9 cellular contexts compared by ENCODE assay signal in the genomic region with DNA sequence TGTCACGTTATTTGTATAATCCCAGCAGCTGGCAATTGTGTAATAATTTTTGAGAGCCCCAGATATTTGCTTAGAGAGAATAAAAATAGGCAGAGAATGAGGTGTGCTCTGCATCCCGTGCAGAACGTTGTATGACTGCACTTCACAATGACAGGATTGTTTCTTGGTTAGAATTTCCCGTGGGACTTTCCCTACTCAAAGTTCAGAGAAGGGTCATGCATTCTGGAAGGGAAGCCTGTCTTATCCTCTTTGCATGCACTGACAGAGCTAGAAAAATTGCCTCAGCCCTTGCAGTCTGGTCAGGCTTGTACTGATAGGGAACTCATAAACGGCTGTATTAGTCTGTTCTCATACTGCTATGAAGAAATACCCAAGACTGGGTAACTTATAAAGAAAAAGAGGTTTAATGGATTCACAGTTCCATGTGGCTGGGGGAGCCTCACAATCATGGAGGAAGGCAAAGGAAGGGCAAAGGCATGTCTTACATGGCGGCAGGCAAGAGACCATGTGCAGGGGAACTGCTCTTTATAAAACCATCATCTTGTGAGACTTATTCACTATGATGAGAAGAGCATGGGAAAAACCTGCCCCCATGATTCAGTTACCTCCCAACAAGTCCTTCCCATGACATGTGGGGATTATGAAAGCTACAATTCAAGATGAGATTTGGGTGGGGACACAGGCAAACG. TPM values are rescaled to one million over a fixed set of nuclear protein-coding genes. Genes with fewer than 3 reads are reported as not detected.
DNase-seq lines count a peak whose midpoint lies in the region; ATAC-seq and TF ChIP-seq lines count a peak whose summit lies in the region.
"Had no signal": no experiment of that assay in that cellular context is flagged by ENCODE, and none has a peak within 500 bp of the region (broad histone marks: within the 10 kb centered on the region; RNA-seq: fewer than 3 reads in every experiment).

No MANE protein-coding gene starts in this region.

- ATAC-seq in HG03103 (IDR thresholded peaks at IDR 0.05; ENCODE audit: low read depth, unreplicated experiment) (peak; percentile 91), gastrocnemius medialis (peak; percentile 41 to 66)

- peaks cover 0 to 3% (median 0%) of the 10 kb centered on the region in 3 donors for H3K27me3 ChIP-seq in gastrocnemius medialis

- H3K9me3 ChIP-seq in gastrocnemius medialis, result no peaks in the 10 kb centered on the region

- intact Hi-C loops in gastrocnemius medialis (cut with DNase I; ENCODE audit: low total_unique reads), result no loop called here

- H3K27ac Mint-ChIP-seq in T-helper 2 cell treated with Interferon-gamma antibody and Interleukin-4, amounts not matched to agents 5 μg/mL and 100 μg/mL, for 36 hours, result no peak overlapping the region

- H3K4me1 Mint-ChIP-seq in T-helper 2 cell treated with Interferon-gamma antibody and Interleukin-4, amounts not matched to agents 5 μg/mL and 100 μg/mL, for 36 hours (ENCODE audit: low read depth), result no peaks in the 10 kb centered on the region

- peak overlapping the region in 1 of 4 donors; percentile 85 for H3K27ac ChIP-seq in gastrocnemius medialis
- H3K27ac ChIP-seq: 22Rv1 had no signal

- peaks cover 13 to 36% of the 10 kb centered on the region in 2 donors for H3K4me1 ChIP-seq in gastrocnemius medialis

- no peak for TF ChIP-seq CTCF in gastrocnemius medialis (IDR thresholded peaks at IDR 0.05 in 4 of 5, conservative IDR thresholded peaks at IDR 0.05 in 1 of 5)

- DNase-seq in DMS 273 (lab: John Stamatoyannopoulos, UW; ENCODE audit: unreplicated experiment) (peak; percentile 12), DMS 273 treated with DMSO at 0.1 percent for 48 hours (lab: John Stamatoyannopoulos, UW) (no peak), SK-MEL-5 (ENCODE audit: low read depth, low spot score) (peak; percentile 84), gastrocnemius medialis (peak in 1 of 2 donors; percentile 10), medulla oblongata (ENCODE audit: extremely low spot score) (no peak), cerebellum (ENCODE audit: low spot score) (no peak)
- no peak for DNase-seq in T-helper 2 cell treated with Interferon-gamma antibody and Interleukin-4, amounts not matched to agents 5 μg/mL and 100 μg/mL, for 36 hours (ENCODE audit: low spot score)

- peaks cover 23% of the 10 kb centered on the region for H3K27me3 Mint-ChIP-seq in T-helper 2 cell treated with Interferon-gamma antibody and Interleukin-4, amounts not matched to agents 5 μg/mL and 100 μg/mL, for 36 hours (ENCODE audit: low read depth)

- no peaks in the 10 kb centered on the region for H3K9me3 Mint-ChIP-seq in T-helper 2 cell treated with Interferon-gamma antibody and Interleukin-4, amounts not matched to agents 5 μg/mL and 100 μg/mL, for 36 hours

- no peak overlapping the region for H3K4me3 ChIP-seq in gastrocnemius medialis

- TF ChIP-seq POLR2A in gastrocnemius medialis (IDR thresholded peaks at IDR 0.05), result no peak

- no peaks in the 10 kb centered on the region for H3K36me3 Mint-ChIP-seq in T-helper 2 cell treated with Interferon-gamma antibody and Interleukin-4, amounts not matched to agents 5 μg/mL and 100 μg/mL, for 36 hours (ENCODE audit: low read depth)

- no peaks in the 10 kb centered on the region for H3K36me3 ChIP-seq in gastrocnemius medialis

- in situ Hi-C loops in SK-MEL-5 (cut with HindIII; ENCODE audit: low pct_unique_long_range_greater_than_20kb, low sequenced_read_pairs) (no loop called here), gastrocnemius medialis (cut with MboI; ENCODE audit: low sequenced_read_pairs in 4 of 4) (no loop called here)

- no peak overlapping the region for H3K4me3 Mint-ChIP-seq in T-helper 2 cell treated with Interferon-gamma antibody and Interleukin-4, amounts not matched to agents 5 μg/mL and 100 μg/mL, for 36 hours

RNA-seq across cellular contexts. Expression of a gene that starts 16.5 kb away (rescaled TPM):
- total RNA-seq in SK-MEL-5 (2014; rRNA removed; shearing (Covaris generic)), result 0.11 and 0.18 TPM in 2 replicates
- 0.01 and 0.28 TPM in 2 replicates for polyA plus RNA-seq in SK-MEL-5 (2015; cell fraction: cytosol; rRNA removed)
- not detected in 2 replicates for polyA plus RNA-seq in SK-MEL-5 (2015; cell fraction: nucleus; rRNA removed)
- total RNA-seq in gastrocnemius medialis (under 1 TPM; 0.36 to 0.89 (median 0.67) TPM), cerebellum (51.8 TPM)

Comparison
In these comparisons a context has a peak if more than half of its experiments do, and no peak if none do; other contexts are left out.
1. DNase-seq: peak in DMS 273 (single experiment) and SK-MEL-5 (single experiment); none in DMS 273 treated with DMSO at 0.1 percent for 48 hours (single experiment), medulla oblongata (single experiment), T-helper 2 cell treated with Interferon-gamma antibody and Interleukin-4, amounts not matched to agents 5 μg/mL and 100 μg/mL, for 36 hours (single experiment) and cerebellum (single experiment).
2. RNA of a gene that starts 16.5 kb away (total RNA-seq): 51.8 TPM in cerebellum (single experiment); 0.36 to 0.89 TPM in gastrocnemius medialis and 0.11 to 0.18 TPM in SK-MEL-5; every median in the first group is over 10 times any median in the second.